Comparison of ENCODE assay signal across 8 cellular contexts in genomic region chr21:31558839-31559367, GRCh38.
DNase-seq lines count a peak whose midpoint lies in the region; ATAC-seq and TF ChIP-seq lines count a peak whose summit lies in the region.

No MANE protein-coding gene starts in this region.

- peaks cover 16% of the 10 kb centered on the region for H3K4me1 ChIP-seq in lower lobe of right lung

- peak overlapping the region; percentile 63 for H3K4me3 ChIP-seq in lower lobe of right lung

- intact Hi-C loops in lower lobe of right lung (cut with DNase I): no loop called here

- H3K27me3 ChIP-seq in lower lobe of right lung (ENCODE audit: low read depth): peaks cover 54% of the 10 kb centered on the region

- TF ChIP-seq CTCF in lower lobe of right lung (IDR thresholded peaks at IDR 0.05): peak; percentile 10

- H3K36me3 ChIP-seq in lower lobe of right lung: no peaks in the 10 kb centered on the region

- H3K9me3 ChIP-seq in lower lobe of right lung: no peaks in the 10 kb centered on the region

- no peak overlapping the region for H3K27ac ChIP-seq in lower lobe of right lung

- ATAC-seq in GM18858 (IDR thresholded peaks at IDR 0.05; ENCODE audit: unreplicated experiment): peak; percentile 73
- ATAC-seq in HG03097 (IDR thresholded peaks at IDR 0.05; ENCODE audit: low FRiP score, unreplicated experiment): peak; percentile 79
- peak; percentile 90 to 94 for ATAC-seq in lower lobe of right lung

- DNase-seq in A172 (ENCODE audit: low spot score): peak; percentile 91
- peak; percentile 99 for DNase-seq in NCI-H2227 (lab: John Stamatoyannopoulos, UW; ENCODE audit: unreplicated experiment)
- peak; percentile 90 to 92 for DNase-seq in activated CD4-positive, alpha-beta T cell treated with anti-CD3 and anti-CD28 coated beads, Interleukin-2, amount 50 U/mL, for 48 hours
- peak; percentile 86 to 88 for DNase-seq in dermis microvascular lymphatic vessel endothelial cell (ENCODE audit: low read depth in 2 of 2)
- peak; percentile 77 for DNase-seq in lower lobe of right lung
- peak; percentile 60 to 85 (median 76) for DNase-seq in stimulated activated CD4-positive, alpha-beta T cell treated with anti-CD3 and anti-CD28 coated beads, TNF-alpha, amount 100 ng/mL, for 1 hour (ENCODE audit: low read depth in 3 of 3, low spot score in 1 of 3)
